Comparison of ENCODE assay signal across 10 cellular contexts in the genomic region with DNA sequence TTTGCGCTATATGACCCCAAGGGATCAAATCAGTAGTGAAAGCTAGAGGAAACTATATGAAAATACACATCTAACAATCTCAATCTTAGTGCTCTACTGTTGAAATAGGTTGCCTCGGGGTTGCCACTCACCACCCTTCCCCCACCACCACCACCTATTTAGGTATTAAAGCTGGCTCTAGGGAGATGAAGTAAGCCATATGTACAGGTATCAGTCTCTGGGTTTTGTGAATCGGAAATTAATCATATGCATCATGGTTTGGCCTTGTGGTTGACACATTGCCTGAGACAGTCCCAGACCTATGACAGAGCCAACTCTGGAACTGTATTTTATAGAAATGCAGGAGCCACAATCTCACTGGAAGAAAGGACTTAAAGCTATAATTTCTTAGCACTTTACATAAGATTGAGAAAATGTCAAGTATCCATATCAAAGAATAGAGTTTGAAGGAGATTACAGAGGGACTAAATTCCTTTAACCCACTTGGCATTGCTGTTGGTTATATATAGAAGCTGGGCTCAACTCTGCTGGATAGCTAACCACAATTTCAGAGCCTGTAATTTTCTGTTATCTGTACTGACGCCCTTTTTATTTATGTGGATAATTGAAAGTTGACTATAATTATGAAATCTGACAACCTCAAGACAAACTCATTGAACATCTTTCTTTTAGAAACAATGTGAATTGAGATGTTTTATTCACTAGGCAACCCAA. TPM values are rescaled to one million over a fixed set of nuclear protein-coding genes. Genes with fewer than 3 reads are reported as not detected.
A peak's percentile ranks its signal among the peaks of the same experiment; 100 is the strongest.
DNase-seq lines count a peak whose midpoint lies in the region; ATAC-seq and TF ChIP-seq lines count a peak whose summit lies in the region.
"Had no signal": no experiment of that assay in that cellular context is flagged by ENCODE, and none has a peak within 500 bp of the region (broad histone marks: within the 10 kb centered on the region; RNA-seq: fewer than 3 reads in every experiment).

No MANE protein-coding gene starts in this region.

- intact Hi-C loops in left cardiac atrium (cut with DNase I) (no loop called here), right lobe of liver (cut with DNase I) (no loop called here)

- H3K27me3 ChIP-seq in right lobe of liver = no peaks in the 10 kb centered on the region

- 77% methylated on average over 4 of the region's 4 CpGs for WGBS in right lobe of liver (ENCODE audit: insufficient coverage, low coverage, low lambda C conversion rate, missing lambda C conversion rate)

- peak; percentile 49 for ATAC-seq in GM18498 (IDR thresholded peaks at IDR 0.05; ENCODE audit: unreplicated experiment)
- peak; percentile 36 for ATAC-seq in GM21515 (IDR thresholded peaks at IDR 0.05; ENCODE audit: unreplicated experiment)
- peak; percentile 36 for ATAC-seq in HG03460 (IDR thresholded peaks at IDR 0.05; ENCODE audit: unreplicated experiment)
- peak; percentile 56 to 63 for ATAC-seq in left cardiac atrium
- no peak for ATAC-seq in HG03280 (IDR thresholded peaks at IDR 0.05; ENCODE audit: unreplicated experiment)
- ATAC-seq in right lobe of liver = no peak

- no peak for TF ChIP-seq POLR2A in right lobe of liver (IDR thresholded peaks at IDR 0.05)

- no peak overlapping the region for H3K27ac ChIP-seq in right lobe of liver

- peaks cover 0 to 15% (median 5%) of the 10 kb centered on the region in 4 donors for H3K4me1 ChIP-seq in right lobe of liver

- no peaks in the 10 kb centered on the region for H3K36me3 ChIP-seq in right lobe of liver

- no peak overlapping the region for H3K4me3 ChIP-seq in right lobe of liver
- H3K4me3 ChIP-seq: mucosa of descending colon had no signal

- DNase-seq in left cardiac atrium = no peak
- DNase-seq in occipital lobe (lab: John Stamatoyannopoulos, UW) = no peak
- no peak for DNase-seq in NCI-H2196 (lab: John Stamatoyannopoulos, UW; ENCODE audit: unreplicated experiment)
- no peak for DNase-seq in right lobe of liver
- DNase-seq: CD4-positive, alpha-beta T cell; mucosa of descending colon had no signal

- TF ChIP-seq CTCF in right lobe of liver (IDR thresholded peaks at IDR 0.05) = no peak

- no peaks in the 10 kb centered on the region for H3K9me3 ChIP-seq in right lobe of liver
- H3K9me3 ChIP-seq: mucosa of descending colon had no signal

RNA-seq across cellular contexts. Expression of a gene that starts 26.7 kb away (rescaled TPM):
- 10 to 100 TPM; 41.3 to 46.3 TPM for total RNA-seq in left cardiac atrium
- 80.6 TPM for total RNA-seq in occipital lobe
- 10 to 100 TPM; 13.1 to 23.3 (median 18.2) TPM for total RNA-seq in right lobe of liver

Comparison
In these comparisons a context has a peak if more than half of its experiments do, and no peak if none do; other contexts are left out.
1. ATAC-seq: peak in GM18498 (single experiment), GM21515 (single experiment), HG03460 (single experiment) and left cardiac atrium (2 of 2); none in HG03280 (single experiment) and right lobe of liver (0 of 4).